In genomic region chr1:247070645-247071044, GRCh38 we compare ENCODE assay signal across 28 cellular contexts.
"Had no signal": no experiment of that assay in that cellular context is flagged by ENCODE, and none has a peak within 500 bp of the region (broad histone marks: within the 10 kb centered on the region; RNA-seq: fewer than 3 reads in every experiment).

No MANE protein-coding gene starts in this region.

- H3K27me3 Mint-ChIP-seq: stimulated activated memory B cell treated with anti-CD40 and anti-IgM and Interleukin-4, amounts not matched to agents 10 μg/mL and 1 μg/mL and 100 μg/mL, for 72 hours; stimulated activated naive B cell treated with anti-CD40 and anti-IgM and Interleukin-4, amounts not matched to agents 10 μg/mL and 1 μg/mL and 100 μg/mL, for 72 hours; stimulated activated naive CD8-positive, alpha-beta T cell treated with anti-CD3 and anti-CD28 coated beads, Interleukin-15, Interleukin-2, amounts not matched to agents 100 ng/mL and 50 ng/mL, for 24 hours; type B pancreatic cell had no signal

- H3K27ac ChIP-seq: stomach, suprapubic skin, testis, thoracic aorta, thyroid gland, tibial artery, tibial nerve, transverse colon, upper lobe of left lung, upper lobe of right lung, uterus, vagina had no signal

- H3K27ac Mint-ChIP-seq: stimulated activated effector memory CD8-positive, alpha-beta T cell treated with anti-CD3 and anti-CD28 coated beads, Interleukin-12 subunit alpha, Interleukin-12 subunit beta, amount 100 ng/mL, for 72 hours; stimulated activated memory B cell treated with anti-CD40 and anti-IgM and Interleukin-4, amounts not matched to agents 10 μg/mL and 1 μg/mL and 100 μg/mL, for 72 hours; stimulated activated naive B cell treated with anti-CD40 and anti-IgM and Interleukin-4, amounts not matched to agents 10 μg/mL and 1 μg/mL and 100 μg/mL, for 72 hours; stimulated activated naive CD8-positive, alpha-beta T cell treated with anti-CD3 and anti-CD28 coated beads, Interleukin-15, Interleukin-2, amounts not matched to agents 100 ng/mL and 50 ng/mL, for 24 hours; type B pancreatic cell had no signal

- H3K27me3 ChIP-seq: stomach, suprapubic skin, testis, thyroid gland, tibial artery, tibial nerve, transverse colon, upper lobe of left lung, upper lobe of right lung, uterus, vagina had no signal

- H3K4me3 ChIP-seq: stomach, suprapubic skin, testis, thoracic aorta, thyroid gland, tibial artery, tibial nerve, transverse colon, upper lobe of left lung, upper lobe of right lung, uterus, vagina had no signal

- H3K4me3 Mint-ChIP-seq: stimulated activated effector memory CD8-positive, alpha-beta T cell treated with anti-CD3 and anti-CD28 coated beads, Interleukin-12 subunit alpha, Interleukin-12 subunit beta, amount 100 ng/mL, for 72 hours; stimulated activated memory B cell treated with anti-CD40 and anti-IgM and Interleukin-4, amounts not matched to agents 10 μg/mL and 1 μg/mL and 100 μg/mL, for 72 hours; stimulated activated naive B cell treated with anti-CD40 and anti-IgM and Interleukin-4, amounts not matched to agents 10 μg/mL and 1 μg/mL and 100 μg/mL, for 72 hours; stimulated activated naive CD8-positive, alpha-beta T cell treated with anti-CD3 and anti-CD28 coated beads, Interleukin-15, Interleukin-2, amounts not matched to agents 100 ng/mL and 50 ng/mL, for 24 hours; type B pancreatic cell had no signal

- FAIRE-seq: urothelium cell line had no signal

- DNase-seq: stimulated activated CD4-positive, alpha-beta T cell treated with anti-CD3 and anti-CD28 coated beads, Interleukin-2, amount 100 ng/mL, for 48 hours; stimulated activated CD4-positive, alpha-beta T cell treated with anti-CD3 and anti-CD28 coated beads, Interleukin-4, amount 100 ng/mL, for 1 hour; stimulated activated CD4-positive, alpha-beta T cell treated with anti-CD3 and anti-CD28 coated beads, Interleukin-4, amount 100 ng/mL, for 24 hours; stimulated activated CD4-positive, alpha-beta T cell treated with anti-CD3 and anti-CD28 coated beads, Interleukin-4, amount 100 ng/mL, for 4 hours; stimulated activated CD8-positive, alpha-beta memory T cell treated with anti-CD3 and anti-CD28 coated beads, Interleukin-4, amount 100 ng/mL, for 48 hours; stimulated activated naive B cell treated with anti-CD40 and anti-IgM and Interleukin-4, amounts not matched to agents 10 μg/mL and 1 μg/mL and 100 μg/mL, for 72 hours; stimulated activated naive CD4-positive, alpha-beta T cell; stimulated activated naive CD4-positive, alpha-beta T cell treated with Interleukin-2 at 50 U/mL for 16 hours; stimulated activated naive CD8-positive, alpha-beta T cell treated with anti-CD3 and anti-CD28 coated beads, Interleukin-15, Interleukin-2, amounts not matched to agents 100 U/mL and 50 U/mL, for 24 hours; stomach; substantia nigra; testis; thyroid gland; tibial artery; transverse colon; trophoblast cell; upper lobe of left lung; upper lobe of right lung; uterus had no signal

- H3K36me3 ChIP-seq: stomach, suprapubic skin, thoracic aorta, thyroid gland, tibial artery, transverse colon, upper lobe of left lung, upper lobe of right lung, uterus, vagina had no signal

- H3K4me1 ChIP-seq: stomach, suprapubic skin, testis, thyroid gland, tibial artery, tibial nerve, transverse colon, upper lobe of left lung, upper lobe of right lung, uterus, vagina had no signal

- H3K9me3 ChIP-seq: testis, thyroid gland, uterus, vagina had no signal

- ATAC-seq: stimulated activated effector memory CD8-positive, alpha-beta T cell treated with anti-CD3 and anti-CD28 coated beads, Interleukin-12 subunit alpha, Interleukin-12 subunit beta, amount 100 ng/mL, for 72 hours; stimulated activated memory B cell treated with anti-CD40 and anti-IgM and Interleukin-4, amounts not matched to agents 10 μg/mL and 1 μg/mL and 100 μg/mL, for 72 hours; stimulated activated naive B cell treated with anti-CD40 and anti-IgM and Interleukin-4, amounts not matched to agents 10 μg/mL and 1 μg/mL and 100 μg/mL, for 72 hours; stimulated activated naive CD8-positive, alpha-beta T cell treated with anti-CD3 and anti-CD28 coated beads, Interleukin-15, Interleukin-2, amounts not matched to agents 100 U/mL and 50 U/mL, for 24 hours; upper lobe of right lung had no signal
